Comparison of ENCODE assay signal across 8 cellular contexts in genomic region chr18:62523631-62524442, GRCh38. TPM values are rescaled to one million over a fixed set of nuclear protein-coding genes. Genes with fewer than 3 reads are reported as not detected.
A peak's percentile ranks its signal among the peaks of the same experiment; 100 is the strongest.
DNase-seq lines count a peak whose midpoint lies in the region; ATAC-seq, FAIRE-seq and TF ChIP-seq lines count a peak whose summit lies in the region.

No MANE protein-coding gene starts in this region.

- peak overlapping the region in 1 of 2 experiments; percentile 26 for H3K14ac ChIP-seq in mesenchymal stem cell (ENCODE audit: low read length in 2 of 2)

- peak overlapping the region; percentile 44 to 83 for H3K18ac ChIP-seq in mesenchymal stem cell (ENCODE audit: low read depth in 1 of 2, low read length in 2 of 2)

- no peak overlapping the region for H2AK5ac ChIP-seq in mesenchymal stem cell (ENCODE audit: low read length, severe bottlenecking)

- TF ChIP-seq CTCF in A549 (IDR thresholded peaks at IDR 0.05) = no peak

- FAIRE-seq in A549 (lab: Jason Lieb, UNC) = no peak

- TF ChIP-seq RAD21 in A549 (conservative IDR thresholded peaks at IDR 0.05 in 1 of 2, IDR thresholded peaks at IDR 0.05 in 1 of 2) = no peak

- H2BK15ac ChIP-seq in mesenchymal stem cell (ENCODE audit: low read depth, poor library complexity, severe bottlenecking) = peak overlapping the region; percentile 57

- POLR2A ChIA-PET in A549 (lab: Yijun Ruan, JAX) = interaction anchor here (1.3 to 1.9 kb wide), 4 partner anchors 73 to 337 kb away, joined by 3 to 11 read pairs (median 8); partner anchors contain the start of genes PIGN and RELCH

- CTCF ChIA-PET in A549 (lab: Yijun Ruan, JAX) = interaction anchor here (0.7 to 1.0 kb wide), 3 partner anchors 12 to 98 kb away, joined by 3 to 4 read pairs (median 3); no protein-coding TSS in a partner anchor

- H3K9me3 ChIP-seq in A549 (no peaks in the 10 kb centered on the region), mesenchymal stem cell (ENCODE audit: control insufficient read depth, low read length) (no peaks in the 10 kb centered on the region)

- peak overlapping the region; percentile 73 for H4K8ac ChIP-seq in mesenchymal stem cell (ENCODE audit: low read length)

- H3K4me2 ChIP-seq in A549 (peak overlapping the region; percentile 98), mesenchymal stem cell (ENCODE audit: low read length, poor library complexity, severe bottlenecking) (peak overlapping the region; percentile 99)

- peaks cover 12% of the 10 kb centered on the region for H3K79me1 ChIP-seq in mesenchymal stem cell (replicated peaks; ENCODE audit: low read length, poor library complexity, severe bottlenecking)

- no peak overlapping the region for H2BK5ac ChIP-seq in mesenchymal stem cell (ENCODE audit: low read depth, low read length, poor library complexity, severe bottlenecking)

- no peak for TF ChIP-seq EP300 in A549 (IDR thresholded peaks at IDR 0.05)

- H3K27ac ChIP-seq in A549 (peak overlapping the region; percentile 97 to 99), mesenchymal stem cell (ENCODE audit: low read length, poor library complexity, severe bottlenecking) (no peak overlapping the region)

- no peak for TF ChIP-seq POLR2A in A549 (IDR thresholded peaks at IDR 0.05; ENCODE audit: low read length)

- H2BK12ac ChIP-seq in mesenchymal stem cell (ENCODE audit: low read length in 2 of 2) = peak overlapping the region in 1 of 2 experiments; percentile 55

- H2BK120ac ChIP-seq in mesenchymal stem cell (ENCODE audit: low read depth, low read length) = peak overlapping the region; percentile 52

- H2AFZ ChIP-seq in mesenchymal stem cell (ENCODE audit: low read depth, low read length) = peak overlapping the region; percentile 36

- WGBS in A549 (ENCODE audit: missing lambda C conversion rate) = 0% methylated on average over 2 of the region's 100 CpGs
- under 1% methylated on average over 82 of the region's 100 CpGs for WGBS in mesenchymal stem cell

- peak; percentile 6 to 51 for DNase-seq in A549 (ENCODE audit: low read depth in 1 of 2, low spot score in 1 of 2)
- DNase-seq in NCI-H345 treated with DMSO at 0.1 percent for 48 hours (lab: John Stamatoyannopoulos, UW; ENCODE audit: unreplicated experiment) = peak; percentile 2
- peak; percentile 86 for DNase-seq in activated CD8-positive, alpha-beta memory T cell treated with anti-CD3 and anti-CD28 coated beads for 24 hours
- peak; percentile 35 for DNase-seq in effector CD8-positive, alpha-beta T cell (lab: John Stamatoyannopoulos, UW)
- peak; percentile 70 for DNase-seq in mesenchymal stem cell
- peak; percentile 26 to 33 for DNase-seq in stimulated activated CD8-positive, alpha-beta memory T cell treated with anti-CD3 and anti-CD28 coated beads, Interleukin-2, amount 100 ng/mL, for 48 hours (ENCODE audit: low read depth in 2 of 2)

- H3K36me3 ChIP-seq in mesenchymal stem cell (ENCODE audit: control insufficient read depth in 1 of 2, insufficient read depth in 2 of 2, low read depth in 1 of 2, low read length in 2 of 2) = peaks cover 0 to 4% of the 10 kb centered on the region in 2 experiments

- peak overlapping the region; percentile 31 for H4K91ac ChIP-seq in mesenchymal stem cell (ENCODE audit: low read length)

- ATAC-seq in A549 (peak; percentile 1 to 49; a peak in 5 of 6 replicates), GM19397 (IDR thresholded peaks at IDR 0.05; ENCODE audit: unreplicated experiment) (peak; percentile 0), GM21381 (IDR thresholded peaks at IDR 0.05; ENCODE audit: unreplicated experiment) (no peak)

- H3K23ac ChIP-seq in mesenchymal stem cell (ENCODE audit: low read length in 2 of 2) = peak overlapping the region in 1 of 2 experiments; percentile 20

- no peaks in the 10 kb centered on the region for H3K27me3 ChIP-seq in mesenchymal stem cell (ENCODE audit: control insufficient read depth in 1 of 2, insufficient read depth in 1 of 2, low read length in 2 of 2)

- H3K4me3 ChIP-seq in A549 (peak overlapping the region; percentile 92), mesenchymal stem cell (ENCODE audit: insufficient read depth in 1 of 2, low read depth in 1 of 2, low read length in 2 of 2) (peak overlapping the region; percentile 90 to 97)

- peak overlapping the region; percentile 47 to 60 for H3K4ac ChIP-seq in mesenchymal stem cell (ENCODE audit: low read depth in 1 of 2, low read length in 2 of 2)

- H3K4me1 ChIP-seq in A549 = peaks cover 17% of the 10 kb centered on the region; the same call in 2 of the 3 replicates
- H3K4me1 ChIP-seq in mesenchymal stem cell (ENCODE audit: control insufficient read depth, insufficient read depth, low read depth, low read length) = peaks cover 2% of the 10 kb centered on the region

- peak overlapping the region; percentile 96 for H3K9ac ChIP-seq in mesenchymal stem cell (ENCODE audit: low read length)

TF ChIP-seq in A549, 52 proteins besides CTCF, POLR2A, EP300 and RAD21:
- TF ChIP-seq JUN (IDR thresholded peaks at IDR 0.05) (peak in 1 of 2 experiments; percentile 31; a peak in 1 of 5 replicates), RNF2 (IDR thresholded peaks at IDR 0.05; ENCODE audit: borderline replicate concordance, low read depth) (0 out of 2 replicates have a peak, but pooled peaks have one; percentile 39), PBX3 (IDR thresholded peaks at IDR 0.05) (no peak)

RNA-seq across cellular contexts. Expression of gene ZCCHC2, which starts 1.0 kb away (rescaled TPM):
- polyA plus RNA-seq in A549 (2011; rRNA removed) = 12.5 and 15.5 TPM in 2 replicates
- polyA plus RNA-seq in A549 (2012; cell fraction: cytosol; rRNA removed) = 7.6 and 9.2 TPM in 2 replicates
- polyA plus RNA-seq in A549 (2012; cell fraction: nucleus; rRNA removed) = 11.4 and 15.1 TPM in 2 replicates
- 7.5 to 8.4 TPM (median 7.6 TPM) in 3 replicates for polyA plus RNA-seq in A549 (2017; fragmentation: RNase III; extraction: RNeasy Plus Mini Kit Qiagen cat#74134 plus additional on column Dnase treatment)
- 27.3 and 32.6 TPM in 2 replicates for polyA minus RNA-seq in A549 (2011; rRNA and poly(A)+ RNA removed)
- polyA plus RNA-seq in mesenchymal stem cell (2013, experiment 1 of 2) = 4.7 TPM
- 4.8 TPM for polyA plus RNA-seq in mesenchymal stem cell (2013, experiment 2 of 2)

Comparison
In these comparisons a context has a peak if more than half of its experiments do, and no peak if none do; other contexts are left out.
1. DNase-seq: peak in every context shown above with its lines; median percentile 86 in activated CD8-positive, alpha-beta memory T cell treated with anti-CD3 and anti-CD28 coated beads for 24 hours; 70 in mesenchymal stem cell; 35 in effector CD8-positive, alpha-beta T cell; 30 in stimulated activated CD8-positive, alpha-beta memory T cell treated with anti-CD3 and anti-CD28 coated beads, Interleukin-2, amount 100 ng/mL, for 48 hours; 28 in A549; 2 in NCI-H345 treated with DMSO at 0.1 percent for 48 hours.